Comparison of ENCODE assay signal across 1 cellular context in genomic region chr3:111924283-111924682, GRCh38.
TF ChIP-seq lines count a peak whose summit lies in the region.

No MANE protein-coding gene starts in this region.

TF ChIP-seq in SK-N-SH, 30 proteins besides CTCF, POLR2A, EP300 and RAD21 (continued from another document):
- TF ChIP-seq REST (IDR thresholded peaks at IDR 0.05; ENCODE audit: low read depth, low read length) (no peak), YY1 (IDR thresholded peaks at IDR 0.05; ENCODE audit: low read depth) (no peak), GABPA (IDR thresholded peaks at IDR 0.05; ENCODE audit: low read depth) (no peak), RFX5 (IDR thresholded peaks at IDR 0.05; ENCODE audit: low read length) (no peak), JUND (IDR thresholded peaks at IDR 0.05) (no peak), ZBTB33 (IDR thresholded peaks at IDR 0.05; ENCODE audit: borderline replicate concordance, low read depth) (no peak), POLR2AphosphoS5 (IDR thresholded peaks at IDR 0.05; ENCODE audit: low read depth, low read length) (no peak), GATA2 (CRISPR knock-in tag; IDR thresholded peaks at IDR 0.05) (no peak), FOSL2 (IDR thresholded peaks at IDR 0.05; ENCODE audit: borderline replicate concordance, low read depth) (no peak), MEF2A (IDR thresholded peaks at IDR 0.05; ENCODE audit: borderline replicate concordance, low read depth) (no peak), FOXM1 (IDR thresholded peaks at IDR 0.05; ENCODE audit: low read depth) (no peak)
- TF ChIP-seq, protein P1, sequence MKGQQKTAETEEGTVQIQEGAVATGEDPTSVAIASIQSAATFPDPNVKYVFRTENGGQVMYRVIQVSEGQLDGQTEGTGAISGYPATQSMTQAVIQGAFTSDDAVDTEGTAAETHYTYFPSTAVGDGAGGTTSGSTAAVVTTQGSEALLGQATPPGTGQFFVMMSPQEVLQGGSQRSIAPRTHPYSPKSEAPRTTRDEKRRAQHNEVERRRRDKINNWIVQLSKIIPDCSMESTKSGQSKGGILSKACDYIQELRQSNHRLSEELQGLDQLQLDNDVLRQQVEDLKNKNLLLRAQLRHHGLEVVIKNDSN (IDR thresholded peaks at IDR 0.05; ENCODE audit: borderline replicate concordance, low read depth): no peak
- TF ChIP-seq, protein P2, sequence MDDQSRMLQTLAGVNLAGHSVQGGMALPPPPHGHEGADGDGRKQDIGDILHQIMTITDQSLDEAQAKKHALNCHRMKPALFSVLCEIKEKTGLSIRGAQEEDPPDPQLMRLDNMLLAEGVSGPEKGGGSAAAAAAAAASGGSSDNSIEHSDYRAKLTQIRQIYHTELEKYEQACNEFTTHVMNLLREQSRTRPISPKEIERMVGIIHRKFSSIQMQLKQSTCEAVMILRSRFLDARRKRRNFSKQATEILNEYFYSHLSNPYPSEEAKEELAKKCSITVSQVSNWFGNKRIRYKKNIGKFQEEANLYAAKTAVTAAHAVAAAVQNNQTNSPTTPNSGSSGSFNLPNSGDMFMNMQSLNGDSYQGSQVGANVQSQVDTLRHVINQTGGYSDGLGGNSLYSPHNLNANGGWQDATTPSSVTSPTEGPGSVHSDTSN (IDR thresholded peaks at IDR 0.05): no peak
- TF ChIP-seq, protein P3, sequence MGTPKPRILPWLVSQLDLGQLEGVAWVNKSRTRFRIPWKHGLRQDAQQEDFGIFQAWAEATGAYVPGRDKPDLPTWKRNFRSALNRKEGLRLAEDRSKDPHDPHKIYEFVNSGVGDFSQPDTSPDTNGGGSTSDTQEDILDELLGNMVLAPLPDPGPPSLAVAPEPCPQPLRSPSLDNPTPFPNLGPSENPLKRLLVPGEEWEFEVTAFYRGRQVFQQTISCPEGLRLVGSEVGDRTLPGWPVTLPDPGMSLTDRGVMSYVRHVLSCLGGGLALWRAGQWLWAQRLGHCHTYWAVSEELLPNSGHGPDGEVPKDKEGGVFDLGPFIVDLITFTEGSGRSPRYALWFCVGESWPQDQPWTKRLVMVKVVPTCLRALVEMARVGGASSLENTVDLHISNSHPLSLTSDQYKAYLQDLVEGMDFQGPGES (IDR thresholded peaks at IDR 0.05; ENCODE audit: low read depth, low read length): no peak
